In genomic region chr7:157573244-157573643, GRCh38 we compare ENCODE assay signal across 24 cellular contexts.
DNase-seq lines count a peak whose midpoint lies in the region; ATAC-seq, FAIRE-seq and TF ChIP-seq lines count a peak whose summit lies in the region.
"Had no signal": no experiment of that assay in that cellular context is flagged by ENCODE, and none has a peak within 500 bp of the region (broad histone marks: within the 10 kb centered on the region; RNA-seq: fewer than 3 reads in every experiment).

No MANE protein-coding gene starts in this region.

- no peaks in the 10 kb centered on the region for H3K36me3 ChIP-seq in spleen
- peaks cover 0 to 4% of the 10 kb centered on the region in 2 experiments for H3K36me3 ChIP-seq in mesenchymal stem cell (ENCODE audit: control insufficient read depth in 1 of 2, insufficient read depth in 2 of 2, low read depth in 1 of 2, low read length in 2 of 2)

- H2AK5ac ChIP-seq in mesenchymal stem cell (ENCODE audit: low read length, severe bottlenecking) = no peak overlapping the region

- no peaks in the 10 kb centered on the region for H3K27me3 Mint-ChIP-seq in activated CD4-positive, alpha-beta memory T cell treated with anti-CD3 and anti-CD28 coated beads for 36 hours
- peaks cover 10% of the 10 kb centered on the region for H3K27me3 Mint-ChIP-seq in activated CD4-positive, alpha-beta memory T cell treated with anti-CD3 and anti-CD28 coated beads, Interleukin-2, amount 10 ng/mL, durations not matched to agents 7 days and 5 days
- H3K27me3 Mint-ChIP-seq in activated T-helper 2 cell treated with anti-CD3 and anti-CD28 coated beads, Interferon-gamma antibody, Interleukin-2, Interleukin-4, amounts not matched to agents 10 μg/mL and 5 μg/mL and 100 μg/mL, durations not matched to agents 14 hours and 24 hours and 36 hours (ENCODE audit: low read depth) = no peaks in the 10 kb centered on the region
- H3K27me3 Mint-ChIP-seq in Calu3 (ENCODE audit: unreplicated experiment) = no peaks in the 10 kb centered on the region

- H3K9me3 ChIP-seq in spleen (no peaks in the 10 kb centered on the region), mesenchymal stem cell (ENCODE audit: control insufficient read depth, low read length) (no peaks in the 10 kb centered on the region)

- TF ChIP-seq POLR2A in H54 (IDR thresholded peaks at IDR 0.05; ENCODE audit: low read depth, low read length) (no peak), spleen (IDR thresholded peaks at IDR 0.05) (no peak)

- H3K18ac ChIP-seq in mesenchymal stem cell (ENCODE audit: low read depth in 1 of 2, low read length in 2 of 2) = no peak overlapping the region

- H3K27ac Mint-ChIP-seq in activated CD4-positive, alpha-beta memory T cell treated with anti-CD3 and anti-CD28 coated beads for 36 hours = no peak overlapping the region
- no peak overlapping the region for H3K27ac Mint-ChIP-seq in activated CD4-positive, alpha-beta memory T cell treated with anti-CD3 and anti-CD28 coated beads, Interleukin-2, amount 10 ng/mL, durations not matched to agents 7 days and 5 days
- peak overlapping the region; percentile 68 for H3K27ac Mint-ChIP-seq in activated T-helper 2 cell treated with anti-CD3 and anti-CD28 coated beads, Interferon-gamma antibody, Interleukin-2, Interleukin-4, amounts not matched to agents 10 μg/mL and 5 μg/mL and 100 μg/mL, durations not matched to agents 14 hours and 24 hours and 36 hours
- no peak overlapping the region for H3K27ac Mint-ChIP-seq in Calu3 (ENCODE audit: unreplicated experiment)

- H3K4me3 ChIP-seq in spleen (no peak overlapping the region), mesenchymal stem cell (ENCODE audit: insufficient read depth in 1 of 2, low read depth in 1 of 2, low read length in 2 of 2) (no peak overlapping the region)

- H3K14ac ChIP-seq in mesenchymal stem cell (ENCODE audit: low read length in 2 of 2) = no peak overlapping the region

- H4K8ac ChIP-seq in mesenchymal stem cell (ENCODE audit: low read length) = no peak overlapping the region

- H3K4ac ChIP-seq in mesenchymal stem cell (ENCODE audit: low read depth in 1 of 2, low read length in 2 of 2) = no peak overlapping the region

- FAIRE-seq in H54 (lab: Jason Lieb, UNC) = no peak
- FAIRE-seq: GM12892, GM18507, HepG2, RCC 7860 had no signal

- no peak overlapping the region for H2BK15ac ChIP-seq in mesenchymal stem cell (ENCODE audit: low read depth, poor library complexity, severe bottlenecking)

- CTCF ChIA-PET in activated CD4-positive, alpha-beta memory T cell treated with anti-CD3 and anti-CD28 coated beads for 36 hours (lab: Charles Lee) = interaction anchor here (0.7 kb wide), 1 partner anchor 116 kb away, joined by 3 read pairs; no protein-coding TSS in a partner anchor
- CTCF ChIA-PET in activated CD4-positive, alpha-beta memory T cell treated with anti-CD3 and anti-CD28 coated beads, Interleukin-2, amount 10 ng/mL, durations not matched to agents 7 days and 5 days (lab: Charles Lee) = no interaction called here
- CTCF ChIA-PET in Calu3 (lab: Charles Lee) = no interaction called here

- no peak overlapping the region for H3K27ac ChIP-seq in spleen
- H3K27ac ChIP-seq in mesenchymal stem cell (ENCODE audit: low read length, poor library complexity, severe bottlenecking) = no peak overlapping the region

- H3K36me3 Mint-ChIP-seq in activated CD4-positive, alpha-beta memory T cell treated with anti-CD3 and anti-CD28 coated beads for 36 hours = no peaks in the 10 kb centered on the region
- H3K36me3 Mint-ChIP-seq in activated CD4-positive, alpha-beta memory T cell treated with anti-CD3 and anti-CD28 coated beads, Interleukin-2, amount 10 ng/mL, durations not matched to agents 7 days and 5 days (ENCODE audit: low read depth) = peaks cover 3% of the 10 kb centered on the region
- no peaks in the 10 kb centered on the region for H3K36me3 Mint-ChIP-seq in activated T-helper 2 cell treated with anti-CD3 and anti-CD28 coated beads, Interferon-gamma antibody, Interleukin-2, Interleukin-4, amounts not matched to agents 10 μg/mL and 5 μg/mL and 100 μg/mL, durations not matched to agents 14 hours and 24 hours and 36 hours (ENCODE audit: low read depth)
- peaks cover 5% of the 10 kb centered on the region for H3K36me3 Mint-ChIP-seq in Calu3 (ENCODE audit: insufficient read depth, unreplicated experiment)

- H3K4me3 Mint-ChIP-seq in activated CD4-positive, alpha-beta memory T cell treated with anti-CD3 and anti-CD28 coated beads for 36 hours = no peak overlapping the region
- H3K4me3 Mint-ChIP-seq in activated CD4-positive, alpha-beta memory T cell treated with anti-CD3 and anti-CD28 coated beads, Interleukin-2, amount 10 ng/mL, durations not matched to agents 7 days and 5 days = no peak overlapping the region
- no peak overlapping the region for H3K4me3 Mint-ChIP-seq in activated T-helper 2 cell treated with anti-CD3 and anti-CD28 coated beads, Interferon-gamma antibody, Interleukin-2, Interleukin-4, amounts not matched to agents 10 μg/mL and 5 μg/mL and 100 μg/mL, durations not matched to agents 14 hours and 24 hours and 36 hours (ENCODE audit: low read depth)
- no peak overlapping the region for H3K4me3 Mint-ChIP-seq in Calu3 (ENCODE audit: low read depth, unreplicated experiment)

- WGBS in spleen, 5 donors = 76 to 89% (median 82%) methylated on average over 5 of the region's 5 CpGs
- WGBS in mesenchymal stem cell = 91% methylated on average over 5 of the region's 5 CpGs

- BruUV-seq in Calu3 (replicated peaks; lab: Mats Ljungman, UMichigan) = no TSS peak

- H3K4me1 Mint-ChIP-seq in activated CD4-positive, alpha-beta memory T cell treated with anti-CD3 and anti-CD28 coated beads for 36 hours (ENCODE audit: low read depth) = peaks cover 49% of the 10 kb centered on the region
- peaks cover 58% of the 10 kb centered on the region for H3K4me1 Mint-ChIP-seq in activated CD4-positive, alpha-beta memory T cell treated with anti-CD3 and anti-CD28 coated beads, Interleukin-2, amount 10 ng/mL, durations not matched to agents 7 days and 5 days
- H3K4me1 Mint-ChIP-seq in activated T-helper 2 cell treated with anti-CD3 and anti-CD28 coated beads, Interferon-gamma antibody, Interleukin-2, Interleukin-4, amounts not matched to agents 10 μg/mL and 5 μg/mL and 100 μg/mL, durations not matched to agents 14 hours and 24 hours and 36 hours (ENCODE audit: low read depth) = peaks cover 59% of the 10 kb centered on the region
- H3K4me1 Mint-ChIP-seq in Calu3 (ENCODE audit: low read depth, unreplicated experiment) = peaks cover 8% of the 10 kb centered on the region

- no peak overlapping the region for H4K91ac ChIP-seq in mesenchymal stem cell (ENCODE audit: low read length)

- peaks cover under 1 to 28% (median 12%) of the 10 kb centered on the region in 6 donors for H3K4me1 ChIP-seq in spleen
- H3K4me1 ChIP-seq in mesenchymal stem cell (ENCODE audit: control insufficient read depth, insufficient read depth, low read depth, low read length) = no peaks in the 10 kb centered on the region

- no peak overlapping the region for H2BK120ac ChIP-seq in mesenchymal stem cell (ENCODE audit: low read depth, low read length)

- H3K27me3 ChIP-seq in spleen (replicated peaks in 1 of 7) = peaks cover 0 to 12% (median 0%) of the 10 kb centered on the region in 7 donors
- H3K27me3 ChIP-seq in mesenchymal stem cell (ENCODE audit: control insufficient read depth in 1 of 2, insufficient read depth in 1 of 2, low read length in 2 of 2) = peaks cover 0 to 12% of the 10 kb centered on the region in 2 experiments

- ATAC-seq in GM19351 (IDR thresholded peaks at IDR 0.05; ENCODE audit: unreplicated experiment) = no peak
- ATAC-seq: HepG2 had no signal

- no peak overlapping the region for H2AFZ ChIP-seq in mesenchymal stem cell (ENCODE audit: low read depth, low read length)

- POLR2A ChIA-PET in activated CD4-positive, alpha-beta memory T cell treated with anti-CD3 and anti-CD28 coated beads for 36 hours (lab: Charles Lee) = no interaction called here
- POLR2A ChIA-PET in activated CD4-positive, alpha-beta memory T cell treated with anti-CD3 and anti-CD28 coated beads, Interleukin-2, amount 10 ng/mL, durations not matched to agents 7 days and 5 days (lab: Charles Lee) = no interaction called here

- intact Hi-C loops in activated CD4-positive, alpha-beta memory T cell treated with anti-CD3 and anti-CD28 coated beads for 36 hours (cut with micrococcal nuclease) = no loop called here
- intact Hi-C loops in activated T-helper 2 cell treated with anti-CD3 and anti-CD28 coated beads, Interferon-gamma antibody, Interleukin-2, Interleukin-4, amounts not matched to agents 10 μg/mL and 5 μg/mL and 100 μg/mL, durations not matched to agents 14 hours and 24 hours and 36 hours (cut with micrococcal nuclease) = no loop called here
- intact Hi-C loops in spleen (cut with DNase I; ENCODE audit: low total_unique reads) = no loop called here
- intact Hi-C loops in Calu3 (cut with micrococcal nuclease; ENCODE audit: unreplicated experiment) = no loop called here

- H3K9ac ChIP-seq in mesenchymal stem cell (ENCODE audit: low read length) = no peak overlapping the region

- H3K79me1 ChIP-seq in mesenchymal stem cell (replicated peaks; ENCODE audit: low read length, poor library complexity, severe bottlenecking) = no peaks in the 10 kb centered on the region

- no peak overlapping the region for H2BK12ac ChIP-seq in mesenchymal stem cell (ENCODE audit: low read length in 2 of 2)

- DNase-seq in activated CD4-positive, alpha-beta memory T cell treated with anti-CD3 and anti-CD28 coated beads for 36 hours = peak; percentile 15
- no peak for DNase-seq in activated CD4-positive, alpha-beta memory T cell treated with anti-CD3 and anti-CD28 coated beads, Interleukin-2, amount 10 ng/mL, durations not matched to agents 7 days and 5 days
- DNase-seq in H54 (ENCODE audit: insufficient read length, low spot score) (peak; percentile 29), spleen (peak; percentile 18), mesenchymal stem cell (no peak), Calu3 (no peak)
- no peak for DNase-seq in activated T-helper 2 cell treated with anti-CD3 and anti-CD28 coated beads, Interferon-gamma antibody, Interleukin-2, Interleukin-4, amounts not matched to agents 10 μg/mL and 5 μg/mL and 100 μg/mL, durations not matched to agents 14 hours and 24 hours and 36 hours (ENCODE audit: low spot score)
- DNase-seq: DMS153, DND-41, H7, Karpas-422, NCI-H1092 treated with DMSO at 0.1 percent for 48 hours, NCI-H1436, NCI-H187, NCI-H2081 treated with DMSO at 0.1 percent for 48 hours, NCI-H2171, NCI-H345, NCI-H510A treated with DMSO at 0.1 percent for 48 hours, NCI-H748 treated with DMSO at 0.1 percent for 48 hours had no signal

- H2BK5ac ChIP-seq in mesenchymal stem cell (ENCODE audit: low read depth, low read length, poor library complexity, severe bottlenecking) = no peak overlapping the region

- H3K9me3 Mint-ChIP-seq in activated CD4-positive, alpha-beta memory T cell treated with anti-CD3 and anti-CD28 coated beads for 36 hours = no peaks in the 10 kb centered on the region
- no peaks in the 10 kb centered on the region for H3K9me3 Mint-ChIP-seq in activated CD4-positive, alpha-beta memory T cell treated with anti-CD3 and anti-CD28 coated beads, Interleukin-2, amount 10 ng/mL, durations not matched to agents 7 days and 5 days
- H3K9me3 Mint-ChIP-seq in activated T-helper 2 cell treated with anti-CD3 and anti-CD28 coated beads, Interferon-gamma antibody, Interleukin-2, Interleukin-4, amounts not matched to agents 10 μg/mL and 5 μg/mL and 100 μg/mL, durations not matched to agents 14 hours and 24 hours and 36 hours = no peaks in the 10 kb centered on the region
- H3K9me3 Mint-ChIP-seq in Calu3 (ENCODE audit: low read depth, unreplicated experiment) = no peaks in the 10 kb centered on the region

- no peak overlapping the region for H3K4me2 ChIP-seq in mesenchymal stem cell (ENCODE audit: low read length, poor library complexity, severe bottlenecking)

- no peak overlapping the region for H3K23ac ChIP-seq in mesenchymal stem cell (ENCODE audit: low read length in 2 of 2)

- TF ChIP-seq CTCF in spleen (IDR thresholded peaks at IDR 0.05 in 8 of 11, conservative IDR thresholded peaks at IDR 0.05 in 3 of 11) = no peak
- TF ChIP-seq CTCF in Calu3 (IDR thresholded peaks at IDR 0.05; ENCODE audit: unreplicated experiment) = no peak

Comparison
In these comparisons a context has a peak if more than half of its experiments do, and no peak if none do; other contexts are left out.
1. DNase-seq: peak in activated CD4-positive, alpha-beta memory T cell treated with anti-CD3 and anti-CD28 coated beads for 36 hours (single experiment), H54 (single experiment) and spleen (single experiment); none in activated CD4-positive, alpha-beta memory T cell treated with anti-CD3 and anti-CD28 coated beads, Interleukin-2, amount 10 ng/mL, durations not matched to agents 7 days and 5 days (single experiment), activated T-helper 2 cell treated with anti-CD3 and anti-CD28 coated beads, Interferon-gamma antibody, Interleukin-2, Interleukin-4, amounts not matched to agents 10 μg/mL and 5 μg/mL and 100 μg/mL, durations not matched to agents 14 hours and 24 hours and 36 hours (single experiment), mesenchymal stem cell (single experiment) and Calu3 (single experiment).